Comparison of ENCODE assay signal across 30 cellular contexts in genomic region chr5:129031886-129032683, GRCh38.
"Had no signal": no experiment of that assay in that cellular context is flagged by ENCODE, and none has a peak within 500 bp of the region (broad histone marks: within the 10 kb centered on the region; RNA-seq: fewer than 3 reads in every experiment).

No MANE protein-coding gene starts in this region.

- ATAC-seq: activated CD4-positive, alpha-beta T cell treated with anti-CD3 and anti-CD28 coated beads for 36 hours; activated CD4-positive, CD25-positive, alpha-beta regulatory T cell treated with anti-CD3 and anti-CD28 coated beads, Interleukin-2, amount 50 U/mL, for 24 hours; activated CD8-positive, alpha-beta memory T cell treated with anti-CD3 and anti-CD28 coated beads, Interleukin-2, amount 10 ng/mL, durations not matched to agents 7 days and 5 days; activated CD8-positive, alpha-beta T cell treated with anti-CD3 and anti-CD28 coated beads, Interleukin-2, amount 10 ng/mL, durations not matched to agents 7 days and 5 days; activated naive CD8-positive, alpha-beta T cell treated with anti-CD3 and anti-CD28 coated beads, Interleukin-2, amount 50 U/mL, for 24 hours; WTC11 had no signal

- H3K27ac ChIP-seq: ascending aorta, brain microvascular endothelial cell, breast epithelium, WERI-Rb-1 had no signal

- DNase-seq: activated CD4-positive, alpha-beta memory T cell treated with anti-CD3 and anti-CD28 coated beads, Interleukin-2, amount 10 ng/mL, durations not matched to agents 7 days and 5 days; activated CD4-positive, alpha-beta T cell treated with anti-CD3 and anti-CD28 coated beads for 1 hour; activated CD4-positive, alpha-beta T cell treated with anti-CD3 and anti-CD28 coated beads for 36 hours; activated CD4-positive, alpha-beta T cell treated with anti-CD3 and anti-CD28 coated beads for 48 hours; activated CD4-positive, alpha-beta T cell treated with anti-CD3 and anti-CD28 coated beads, Interleukin-2, amount 10 ng/mL, durations not matched to agents 7 days and 5 days; activated CD4-positive, alpha-beta T cell treated with anti-CD3 and anti-CD28 coated beads, Interleukin-2, amount 50 U/mL, for 48 hours; activated CD4-positive, CD25-positive, alpha-beta regulatory T cell; activated CD8-positive, alpha-beta memory T cell treated with anti-CD3 and anti-CD28 coated beads for 24 hours; activated CD8-positive, alpha-beta memory T cell treated with anti-CD3 and anti-CD28 coated beads, Interleukin-2, amount 10 ng/mL, durations not matched to agents 7 days and 5 days; activated CD8-positive, alpha-beta memory T cell treated with anti-CD3 and anti-CD28 coated beads, Interleukin-2, amount 50 U/mL, for 48 hours; activated CD8-positive, alpha-beta T cell treated with anti-CD3 and anti-CD28 coated beads, Interleukin-2, amount 10 ng/mL, durations not matched to agents 7 days and 5 days; activated effector memory CD4-positive, alpha-beta T cell treated with Interleukin-2 at 50 U/mL for 16 hours; activated gamma-delta T cell; activated naive CD4-positive, alpha-beta T cell treated with anti-CD3 and anti-CD28 coated beads, Interleukin-2, amount 10 ng/mL, durations not matched to agents 7 days and 5 days; activated naive CD4-positive, alpha-beta T cell treated with Interleukin-2 at 50 U/mL for 16 hours; activated naive CD8-positive, alpha-beta T cell treated with anti-CD3 and anti-CD28 coated beads, Interleukin-2, amount 10 ng/mL, durations not matched to agents 7 days and 5 days; activated naive CD8-positive, alpha-beta T cell treated with anti-CD3 and anti-CD28 coated beads, Interleukin-2, amount 50 U/mL, for 24 hours; activated T-cell treated with anti-CD3 and anti-CD28 coated beads, Interleukin-2, amount 50 U/mL, for 24 hours; activated T-cell treated with anti-CD3 and anti-CD28 coated beads, Interleukin-2, amount 50 U/mL, for 48 hours; amygdala; anterior cingulate cortex; brain microvascular endothelial cell; central memory CD4-positive, alpha-beta T cell; T-helper 2 cell; T-helper 9 cell; WERI-Rb-1 had no signal

- H3K36me3 ChIP-seq: ascending aorta, brain microvascular endothelial cell, breast epithelium, WERI-Rb-1 had no signal

- H3K4me3 ChIP-seq: ascending aorta, breast epithelium had no signal

- H3K9me3 ChIP-seq: ascending aorta, breast epithelium had no signal

- H3K27me3 ChIP-seq: ascending aorta, brain microvascular endothelial cell, breast epithelium had no signal

- H3K4me1 ChIP-seq: ascending aorta, breast epithelium had no signal
